30 cellular contexts compared by ENCODE assay signal in genomic region chr10:129641982-129642381, GRCh38.
"Had no signal": no experiment of that assay in that cellular context is flagged by ENCODE, and none has a peak within 500 bp of the region (broad histone marks: within the 10 kb centered on the region; RNA-seq: fewer than 3 reads in every experiment).

No MANE protein-coding gene starts in this region.

- H3K27me3 ChIP-seq: brain microvascular endothelial cell, cardiac muscle cell, MG63, SJSA1 had no signal

- H3K36me3 ChIP-seq: brain microvascular endothelial cell, cardiac muscle cell, MG63, SJSA1 had no signal

- ATAC-seq: activated CD4-positive, CD25-positive, alpha-beta regulatory T cell treated with anti-CD3 and anti-CD28 coated beads, Interleukin-2, amount 50 U/mL, for 24 hours; activated CD8-positive, alpha-beta memory T cell treated with anti-CD3 and anti-CD28 coated beads, Interleukin-2, amount 10 ng/mL, durations not matched to agents 7 days and 5 days; activated naive CD4-positive, alpha-beta T cell treated with anti-CD3 and anti-CD28 coated beads, Interleukin-2, amount 50 U/mL, for 72 hours; activated naive CD8-positive, alpha-beta T cell treated with anti-CD3 and anti-CD28 coated beads, Interleukin-2, amount 50 U/mL, for 24 hours; activated T-cell treated with anti-CD3 and anti-CD28 coated beads, Interleukin-2, amount 50 U/mL, for 4 hours; Panc1; Right ventricle myocardium inferior; SK-N-SH treated with all-trans-retinoic acid at 6 μM for 48 hours had no signal

- H3K9me3 ChIP-seq: MG63, SJSA1 had no signal

- H3K27me3 Mint-ChIP-seq: activated CD8-positive, alpha-beta memory T cell treated with anti-CD3 and anti-CD28 coated beads, Interleukin-2, amount 10 ng/mL, durations not matched to agents 7 days and 5 days; activated naive CD8-positive, alpha-beta T cell treated with anti-CD3 and anti-CD28 coated beads, Interleukin-2, amount 50 U/mL, for 24 hours had no signal

- H3K4me1 ChIP-seq: SJSA1 had no signal

- DNase-seq: activated CD4-positive, alpha-beta T cell treated with anti-CD3 and anti-CD28 coated beads for 4 hours; activated CD4-positive, alpha-beta T cell treated with anti-CD3 and anti-CD28 coated beads, Interleukin-2, amount 50 U/mL, for 48 hours; activated CD8-positive, alpha-beta memory T cell treated with anti-CD3 and anti-CD28 coated beads, Interleukin-2, amount 10 ng/mL, durations not matched to agents 7 days and 5 days; activated effector memory CD4-positive, alpha-beta T cell treated with anti-CD3 and anti-CD28 coated beads, Interleukin-2, amount 50 U/mL, for 16 hours; activated naive CD4-positive, alpha-beta T cell treated with Interleukin-2 at 50 U/mL for 16 hours; activated naive CD8-positive, alpha-beta T cell treated with anti-CD3 and anti-CD28 coated beads, Interleukin-2, amount 50 U/mL, for 24 hours; activated T-cell treated with anti-CD3 and anti-CD28 coated beads, Interleukin-2, amount 50 U/mL, for 4 hours; amygdala; brain microvascular endothelial cell; MG63; NCI-H146; NCI-H187 treated with DMSO at 0.1 percent for 48 hours; NCI-H2081 treated with DMSO at 0.1 percent for 48 hours; NCI-H2227 treated with DMSO at 0.1 percent for 48 hours; NCI-H446 treated with DMSO at 0.1 percent for 48 hours; NCI-H524 treated with DMSO at 0.1 percent for 48 hours; NCI-H82; NK-92 treated with Interleukin-12 subunit alpha and Interleukin-12 subunit beta, amount 100 ng/mL, for 24 hours; OCI-M1; RPMI8226; SW 1271 had no signal

- H3K9ac ChIP-seq: KMS-11 had no signal

- H3K27ac ChIP-seq: brain microvascular endothelial cell, cardiac muscle cell, KMS-11, SJSA1 had no signal

- H3K4me1 Mint-ChIP-seq: activated CD8-positive, alpha-beta memory T cell treated with anti-CD3 and anti-CD28 coated beads, Interleukin-2, amount 10 ng/mL, durations not matched to agents 7 days and 5 days; activated naive CD8-positive, alpha-beta T cell treated with anti-CD3 and anti-CD28 coated beads, Interleukin-2, amount 50 U/mL, for 24 hours had no signal

- H3K4me3 ChIP-seq: cardiac muscle cell, MG63, SJSA1 had no signal

- H3K27ac Mint-ChIP-seq: activated CD8-positive, alpha-beta memory T cell treated with anti-CD3 and anti-CD28 coated beads, Interleukin-2, amount 10 ng/mL, durations not matched to agents 7 days and 5 days; activated naive CD4-positive, alpha-beta T cell treated with anti-CD3 and anti-CD28 coated beads, Interleukin-2, amount 50 U/mL, for 72 hours; activated naive CD8-positive, alpha-beta T cell treated with anti-CD3 and anti-CD28 coated beads, Interleukin-2, amount 50 U/mL, for 24 hours; T-helper 2 cell treated with Interferon-gamma antibody and Interleukin-4, amounts not matched to agents 5 μg/mL and 100 μg/mL, for 36 hours had no signal

- H3K9me3 Mint-ChIP-seq: activated naive CD8-positive, alpha-beta T cell treated with anti-CD3 and anti-CD28 coated beads, Interleukin-2, amount 50 U/mL, for 24 hours; activated T-cell treated with anti-CD3 and anti-CD28 coated beads, Interleukin-2, amount 50 U/mL, for 4 hours; T-helper 2 cell treated with Interferon-gamma antibody and Interleukin-4, amounts not matched to agents 5 μg/mL and 100 μg/mL, for 36 hours had no signal

- H3K4me3 Mint-ChIP-seq: activated CD8-positive, alpha-beta memory T cell treated with anti-CD3 and anti-CD28 coated beads, Interleukin-2, amount 10 ng/mL, durations not matched to agents 7 days and 5 days; activated naive CD8-positive, alpha-beta T cell treated with anti-CD3 and anti-CD28 coated beads, Interleukin-2, amount 50 U/mL, for 24 hours; activated T-cell treated with anti-CD3 and anti-CD28 coated beads, Interleukin-2, amount 50 U/mL, for 4 hours; T-helper 2 cell treated with Interferon-gamma antibody and Interleukin-4, amounts not matched to agents 5 μg/mL and 100 μg/mL, for 36 hours had no signal
